In the genomic region with DNA sequence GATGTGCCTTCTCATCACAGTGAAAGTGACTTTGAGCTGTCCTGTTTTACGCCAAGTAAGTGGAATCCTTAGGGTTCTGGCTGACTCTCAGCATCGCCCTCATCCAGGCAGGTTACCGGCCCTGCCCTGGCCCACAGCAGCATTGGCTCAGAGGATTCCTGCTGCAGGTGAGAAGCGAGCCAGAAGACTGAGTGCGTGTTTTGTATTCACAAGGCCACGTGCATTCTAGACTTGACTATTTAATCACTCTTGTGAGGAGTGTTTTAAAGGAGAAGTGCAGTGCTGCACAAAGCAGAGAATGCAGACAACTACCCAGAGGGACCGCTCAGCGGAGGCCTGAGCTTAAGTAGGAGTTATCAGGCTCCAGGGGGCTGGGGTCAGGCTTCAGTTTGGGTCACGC, we compare ENCODE assay signal across 16 cellular contexts. TPM values are rescaled to one million over a fixed set of nuclear protein-coding genes. Genes with fewer than 3 reads are reported as not detected.
"Had no signal": no experiment of that assay in that cellular context is flagged by ENCODE, and none has a peak within 500 bp of the region (broad histone marks: within the 10 kb centered on the region; RNA-seq: fewer than 3 reads in every experiment).

No MANE protein-coding gene starts in this region.

- H3K4me3 Mint-ChIP-seq: activated T-helper 17 cell treated with anti-CD3 and anti-CD28 coated beads, Interleukin-2, amount 50 U/mL, for 72 hours; natural killer cell; stimulated activated naive B cell treated with anti-CD40 and anti-IgM and Interleukin-4, amounts not matched to agents 10 μg/mL and 1 μg/mL and 100 μg/mL, for 72 hours; WTC11 had no signal

- H3K9me3 Mint-ChIP-seq: activated T-helper 17 cell treated with anti-CD3 and anti-CD28 coated beads, Interleukin-2, amount 50 U/mL, for 72 hours; natural killer cell; WTC11 had no signal

- ATAC-seq: activated T-helper 17 cell treated with anti-CD3 and anti-CD28 coated beads, Interleukin-2, amount 50 U/mL, for 72 hours; left colon; mucosa of descending colon; natural killer cell; WTC11 had no signal

- H3K36me3 ChIP-seq: adrenal gland, tibial artery had no signal

- H3K4me1 ChIP-seq: adrenal gland had no signal

- H3K27ac Mint-ChIP-seq: activated T-helper 17 cell treated with anti-CD3 and anti-CD28 coated beads, Interleukin-2, amount 50 U/mL, for 72 hours; natural killer cell; stimulated activated naive B cell treated with anti-CD40 and anti-IgM and Interleukin-4, amounts not matched to agents 10 μg/mL and 1 μg/mL and 100 μg/mL, for 72 hours; WTC11 had no signal

- H3K27ac ChIP-seq: adrenal gland, tibial artery had no signal

- H3K27me3 ChIP-seq: adrenal gland, tibial artery had no signal

- H3K36me3 Mint-ChIP-seq: natural killer cell, WTC11 had no signal

- H3K9ac ChIP-seq: SK-N-SH had no signal

- H3K4me3 ChIP-seq: adrenal gland, mucosa of descending colon, tibial artery had no signal

- H3K9me3 ChIP-seq: adrenal gland, mucosa of descending colon, SK-N-SH, tibial artery had no signal

- DNase-seq: activated CD4-positive, alpha-beta T cell treated with anti-CD3 and anti-CD28 coated beads for 48 hours; activated naive CD4-positive, alpha-beta T cell treated with Interleukin-2 at 50 U/mL for 16 hours; adrenal gland; left colon; mammary epithelial cell; mucosa of descending colon; natural killer cell; posterior cingulate gyrus; retina; SK-N-SH; stimulated activated CD4-positive, alpha-beta T cell treated with anti-CD3 and anti-CD28 coated beads, Interleukin-2, amount 100 ng/mL, for 48 hours; stimulated activated naive B cell treated with anti-CD40 and anti-IgM and Interleukin-4, amounts not matched to agents 10 μg/mL and 1 μg/mL and 100 μg/mL, for 72 hours; tibial artery had no signal

- H3K4me2 ChIP-seq: SK-N-SH had no signal

RNA-seq across cellular contexts. Expression of a gene that starts 48.3 kb away (rescaled TPM):
- total RNA-seq: natural killer cell; T-helper 1 cell treated with Interleukin-12 subunit alpha and Interleukin-12 subunit beta and Interleukin-4 antibody, amounts not matched to agents 30 ng/mL and 1 ng/mL, for 36 hours had no signal
